Comparison of ENCODE assay signal across 10 cellular contexts in genomic region chr14:24145219-24145618, GRCh38. TPM values are rescaled to one million over a fixed set of nuclear protein-coding genes. Genes with fewer than 3 reads are reported as not detected.
A peak's percentile ranks its signal among the peaks of the same experiment; 100 is the strongest.
DNase-seq lines count a peak whose midpoint lies in the region; ATAC-seq and TF ChIP-seq lines count a peak whose summit lies in the region.
"Had no signal": no experiment of that assay in that cellular context is flagged by ENCODE, and none has a peak within 500 bp of the region (broad histone marks: within the 10 kb centered on the region; RNA-seq: fewer than 3 reads in every experiment).

No MANE protein-coding gene starts in this region.

- WGBS in tibial nerve, 2 donors: 91 to 97% methylated on average over 2 of the region's 2 CpGs

- in situ Hi-C loops in brain microvascular endothelial cell (cut with HindIII; ENCODE audit: low pct_ligation_motif_present, low sequenced_read_pairs): no loop called here

- no peaks in the 10 kb centered on the region for H3K27me3 Mint-ChIP-seq in activated T-cell treated with anti-CD3 and anti-CD28 coated beads, Interleukin-2, amount 50 U/mL, for 4 hours (ENCODE audit: low read depth)
- H3K27me3 Mint-ChIP-seq in activated T-helper 2 cell treated with anti-CD3 and anti-CD28 coated beads, Interferon-gamma antibody, Interleukin-2, Interleukin-4, amounts not matched to agents 10 μg/mL and 5 μg/mL and 100 μg/mL, durations not matched to agents 14 hours and 24 hours and 36 hours (ENCODE audit: low read depth): no peaks in the 10 kb centered on the region

- H3K27ac Mint-ChIP-seq in activated T-helper 2 cell treated with anti-CD3 and anti-CD28 coated beads, Interferon-gamma antibody, Interleukin-2, Interleukin-4, amounts not matched to agents 10 μg/mL and 5 μg/mL and 100 μg/mL, durations not matched to agents 14 hours and 24 hours and 36 hours: peak overlapping the region; percentile 100

- no peak for TF ChIP-seq POLR2A in tibial nerve (IDR thresholded peaks at IDR 0.05)

- no peak for DNase-seq in activated T-cell treated with anti-CD3 and anti-CD28 coated beads, Interleukin-2, amount 50 U/mL, for 4 hours
- no peak for DNase-seq in activated T-cell treated with anti-CD3 and anti-CD28 coated beads, Interleukin-2, amount 50 U/mL, for 48 hours
- no peak for DNase-seq in activated T-helper 2 cell treated with anti-CD3 and anti-CD28 coated beads, Interferon-gamma antibody, Interleukin-2, Interleukin-4, amounts not matched to agents 10 μg/mL and 5 μg/mL and 100 μg/mL, durations not matched to agents 14 hours and 24 hours and 36 hours (ENCODE audit: low spot score)
- no peak for DNase-seq in left lung
- DNase-seq in tibial nerve (ENCODE audit: low spot score in 2 of 2): no peak
- no peak for DNase-seq in CD1c-positive myeloid dendritic cell (ENCODE audit: extremely low spot score)
- DNase-seq in brain microvascular endothelial cell: no peak
- no peak for DNase-seq in foreskin keratinocyte
- DNase-seq: dermis blood vessel endothelial cell had no signal

- no peak for TF ChIP-seq CTCF in left lung (IDR thresholded peaks at IDR 0.05)
- TF ChIP-seq CTCF in tibial nerve (IDR thresholded peaks at IDR 0.05): no peak
- no peak for TF ChIP-seq CTCF in brain microvascular endothelial cell (IDR thresholded peaks at IDR 0.05; ENCODE audit: low read depth, low read length, missing control alignments)
- TF ChIP-seq CTCF in foreskin keratinocyte (conservative IDR thresholded peaks at IDR 0.05): no peak

- H3K4me3 ChIP-seq in left lung (peak overlapping the region in 1 of 2 donors; percentile 100), tibial nerve (no peak overlapping the region), brain microvascular endothelial cell (ENCODE audit: low read depth, low read length) (no peak overlapping the region)

- peaks cover 35% of the 10 kb centered on the region for H3K36me3 Mint-ChIP-seq in activated T-cell treated with anti-CD3 and anti-CD28 coated beads, Interleukin-2, amount 50 U/mL, for 4 hours (ENCODE audit: insufficient read depth)
- H3K36me3 Mint-ChIP-seq in activated T-helper 2 cell treated with anti-CD3 and anti-CD28 coated beads, Interferon-gamma antibody, Interleukin-2, Interleukin-4, amounts not matched to agents 10 μg/mL and 5 μg/mL and 100 μg/mL, durations not matched to agents 14 hours and 24 hours and 36 hours (ENCODE audit: low read depth): peaks cover 73% of the 10 kb centered on the region

- no peak for ATAC-seq in activated T-cell treated with anti-CD3 and anti-CD28 coated beads, Interleukin-2, amount 50 U/mL, for 4 hours
- ATAC-seq in left lung (no peak), foreskin keratinocyte (no peak)

- H3K9me3 ChIP-seq in left lung (no peaks in the 10 kb centered on the region), tibial nerve (no peaks in the 10 kb centered on the region)

- peaks cover 65% of the 10 kb centered on the region for H3K4me1 Mint-ChIP-seq in activated T-cell treated with anti-CD3 and anti-CD28 coated beads, Interleukin-2, amount 50 U/mL, for 4 hours (ENCODE audit: low read depth)
- peaks cover 43% of the 10 kb centered on the region for H3K4me1 Mint-ChIP-seq in activated T-helper 2 cell treated with anti-CD3 and anti-CD28 coated beads, Interferon-gamma antibody, Interleukin-2, Interleukin-4, amounts not matched to agents 10 μg/mL and 5 μg/mL and 100 μg/mL, durations not matched to agents 14 hours and 24 hours and 36 hours (ENCODE audit: low read depth)

- intact Hi-C loops in activated T-helper 2 cell treated with anti-CD3 and anti-CD28 coated beads, Interferon-gamma antibody, Interleukin-2, Interleukin-4, amounts not matched to agents 10 μg/mL and 5 μg/mL and 100 μg/mL, durations not matched to agents 14 hours and 24 hours and 36 hours (cut with micrococcal nuclease): no loop called here
- intact Hi-C loops in left lung (cut with DNase I): no loop called here

- peak overlapping the region; percentile 98 for H3K4me3 Mint-ChIP-seq in activated T-cell treated with anti-CD3 and anti-CD28 coated beads, Interleukin-2, amount 50 U/mL, for 4 hours
- peak overlapping the region; percentile 100 for H3K4me3 Mint-ChIP-seq in activated T-helper 2 cell treated with anti-CD3 and anti-CD28 coated beads, Interferon-gamma antibody, Interleukin-2, Interleukin-4, amounts not matched to agents 10 μg/mL and 5 μg/mL and 100 μg/mL, durations not matched to agents 14 hours and 24 hours and 36 hours (ENCODE audit: low read depth)

- H3K4me1 ChIP-seq in left lung: peaks cover 18 to 60% of the 10 kb centered on the region in 2 donors
- H3K4me1 ChIP-seq in tibial nerve: peaks cover 4 to 69% (median 23%) of the 10 kb centered on the region in 4 donors
- H3K4me1 ChIP-seq in foreskin keratinocyte: peaks cover 5% of the 10 kb centered on the region

- H3K27ac ChIP-seq in left lung (peak overlapping the region; percentile 92 to 95), tibial nerve (peak overlapping the region; percentile 85 to 97 (median 92)), brain microvascular endothelial cell (no peak overlapping the region), foreskin keratinocyte (no peak overlapping the region)

- H3K27me3 ChIP-seq in left lung (no peaks in the 10 kb centered on the region), tibial nerve (no peaks in the 10 kb centered on the region), brain microvascular endothelial cell (replicated peaks) (no peaks in the 10 kb centered on the region), foreskin keratinocyte (no peaks in the 10 kb centered on the region)

- no peaks in the 10 kb centered on the region for H3K9me3 Mint-ChIP-seq in activated T-cell treated with anti-CD3 and anti-CD28 coated beads, Interleukin-2, amount 50 U/mL, for 4 hours
- H3K9me3 Mint-ChIP-seq in activated T-helper 2 cell treated with anti-CD3 and anti-CD28 coated beads, Interferon-gamma antibody, Interleukin-2, Interleukin-4, amounts not matched to agents 10 μg/mL and 5 μg/mL and 100 μg/mL, durations not matched to agents 14 hours and 24 hours and 36 hours: no peaks in the 10 kb centered on the region

- TF ChIP-seq EP300 in tibial nerve (IDR thresholded peaks at IDR 0.05): no peak

- H3K36me3 ChIP-seq in left lung: peaks cover 0 to 41% of the 10 kb centered on the region in 2 donors
- H3K36me3 ChIP-seq in tibial nerve: peaks cover 0 to 26% (median 2%) of the 10 kb centered on the region in 3 donors
- H3K36me3 ChIP-seq in brain microvascular endothelial cell (replicated peaks): peaks cover 15% of the 10 kb centered on the region

RNA-seq across cellular contexts. Expression of gene PSME2, which starts 1.2 kb away (rescaled TPM):
- 100 to 1,000 TPM; 433 to 479 (median 471) TPM for total RNA-seq in activated T-cell treated with anti-CD3 and anti-CD28 coated beads, Interleukin-2, amount 50 U/mL, for 4 hours
- 567 TPM in 2 replicates for total RNA-seq in activated T-helper 2 cell treated with anti-CD3 and anti-CD28 coated beads, Interferon-gamma antibody, Interleukin-2, Interleukin-4, amounts not matched to agents 10 μg/mL and 5 μg/mL and 100 μg/mL, durations not matched to agents 14 hours and 24 hours and 36 hours
- total RNA-seq in left lung: 100 to 1,000 TPM; 134 to 224 TPM
- total RNA-seq in tibial nerve: 10 to 100 TPM; 33.7 to 64.0 (median 51.9) TPM
- 219 and 237 TPM in 2 replicates for total RNA-seq in foreskin keratinocyte
- 309 and 342 TPM in 2 replicates for polyA plus RNA-seq in foreskin keratinocyte

RNA-seq across cellular contexts. Expression of gene RNF31, which starts 2.1 kb away (rescaled TPM):
- 100 to 1,000 TPM in 2 of 3 donors, 10 to 100 TPM in 1; 99.4 to 108 (median 106) TPM for total RNA-seq in activated T-cell treated with anti-CD3 and anti-CD28 coated beads, Interleukin-2, amount 50 U/mL, for 4 hours
- 80.4 and 92.0 TPM in 2 replicates for total RNA-seq in activated T-helper 2 cell treated with anti-CD3 and anti-CD28 coated beads, Interferon-gamma antibody, Interleukin-2, Interleukin-4, amounts not matched to agents 10 μg/mL and 5 μg/mL and 100 μg/mL, durations not matched to agents 14 hours and 24 hours and 36 hours
- total RNA-seq in left lung: 10 to 100 TPM; 49.3 to 61.5 TPM
- 100 to 1,000 TPM in 1 of 4 donors, 10 to 100 TPM in 3; 33.5 to 112 (median 72.9) TPM for total RNA-seq in tibial nerve
- total RNA-seq in foreskin keratinocyte: 49.2 and 54.1 TPM in 2 replicates
- polyA plus RNA-seq in foreskin keratinocyte: 42.3 and 43.7 TPM in 2 replicates

RNA-seq across cellular contexts. Expression of gene EMC9, which starts 3.8 kb away (rescaled TPM):
- total RNA-seq in activated T-cell treated with anti-CD3 and anti-CD28 coated beads, Interleukin-2, amount 50 U/mL, for 4 hours: 10 to 100 TPM; 15.9 to 18.9 (median 17.4) TPM
- 26.4 and 30.4 TPM in 2 replicates for total RNA-seq in activated T-helper 2 cell treated with anti-CD3 and anti-CD28 coated beads, Interferon-gamma antibody, Interleukin-2, Interleukin-4, amounts not matched to agents 10 μg/mL and 5 μg/mL and 100 μg/mL, durations not matched to agents 14 hours and 24 hours and 36 hours
- 10 to 100 TPM; 16.2 to 18.1 TPM for total RNA-seq in left lung
- total RNA-seq in tibial nerve: 10 to 100 TPM in 2 of 4 donors, 1 to 10 TPM in 2; 9.2 to 22.7 (median 14.4) TPM
- 22.2 and 23.2 TPM in 2 replicates for total RNA-seq in foreskin keratinocyte
- polyA plus RNA-seq in foreskin keratinocyte: 39.5 and 43.5 TPM in 2 replicates

RNA-seq across cellular contexts. Expression of gene PSME1, which starts 9.2 kb away (rescaled TPM):
- 100 to 1,000 TPM; 354 to 391 (median 378) TPM for total RNA-seq in activated T-cell treated with anti-CD3 and anti-CD28 coated beads, Interleukin-2, amount 50 U/mL, for 4 hours
- 340 and 342 TPM in 2 replicates for total RNA-seq in activated T-helper 2 cell treated with anti-CD3 and anti-CD28 coated beads, Interferon-gamma antibody, Interleukin-2, Interleukin-4, amounts not matched to agents 10 μg/mL and 5 μg/mL and 100 μg/mL, durations not matched to agents 14 hours and 24 hours and 36 hours
- 100 to 1,000 TPM; 190 to 203 TPM for total RNA-seq in left lung
- 100 to 1,000 TPM in 3 of 4 donors, 10 to 100 TPM in 1; 96.9 to 130 (median 110) TPM for total RNA-seq in tibial nerve
- 199 and 201 TPM in 2 replicates for total RNA-seq in foreskin keratinocyte
- polyA plus RNA-seq in foreskin keratinocyte: 261 and 270 TPM in 2 replicates

RNA-seq across cellular contexts. Expression of gene FITM1, which starts 14.8 kb away (rescaled TPM):
- 1 to 10 TPM in 1 of 3 donors, under 1 TPM in 2; 0.38 to 1.3 (median 0.69) TPM for total RNA-seq in activated T-cell treated with anti-CD3 and anti-CD28 coated beads, Interleukin-2, amount 50 U/mL, for 4 hours
- 1.0 and 1.2 TPM in 2 replicates for total RNA-seq in activated T-helper 2 cell treated with anti-CD3 and anti-CD28 coated beads, Interferon-gamma antibody, Interleukin-2, Interleukin-4, amounts not matched to agents 10 μg/mL and 5 μg/mL and 100 μg/mL, durations not matched to agents 14 hours and 24 hours and 36 hours
- total RNA-seq in left lung (under 1 TPM; 0.68 to 0.76 TPM), tibial nerve (1 to 10 TPM in 1 of 4 donors, under 1 TPM in 1, not detected in 2; 0.78 to 1.3 TPM), foreskin keratinocyte (0.32 and 0.37 TPM in 2 replicates)
- 0.17 and 0.21 TPM in 2 replicates for polyA plus RNA-seq in foreskin keratinocyte
- total RNA-seq: temporal lobe had no signal

Comparison
In these comparisons a context has a peak if more than half of its experiments do, and no peak if none do; other contexts are left out.
1. H3K27ac ChIP-seq: peak in left lung (2 of 2) and tibial nerve (4 of 4); none in brain microvascular endothelial cell (single experiment) and foreskin keratinocyte (single experiment).